In genomic region chr6:143958839-143959399, GRCh38 we compare ENCODE assay signal across 1 cellular context.
TF ChIP-seq lines count a peak whose summit lies in the region.

No MANE protein-coding gene starts in this region.

TF ChIP-seq in HepG2, 621 proteins besides CTCF, POLR2A, EP300 and RAD21:
- no peak for TF ChIP-seq ZNF879 (CRISPR knock-in tag; IDR thresholded peaks at IDR 0.05)
- TF ChIP-seq TOPORS (CRISPR knock-in tag; IDR thresholded peaks at IDR 0.05) = no peak
- no peak for TF ChIP-seq ZBTB39 (CRISPR knock-in tag; IDR thresholded peaks at IDR 0.05)
- no peak for TF ChIP-seq KMT2A (CRISPR knock-in tag; IDR thresholded peaks at IDR 0.05)
- TF ChIP-seq ELF4 (CRISPR knock-in tag; IDR thresholded peaks at IDR 0.05; ENCODE audit: borderline replicate concordance) = no peak
- no peak for TF ChIP-seq ZNF501 (CRISPR knock-in tag; IDR thresholded peaks at IDR 0.05)
- no peak for TF ChIP-seq BATF2 (CRISPR knock-in tag; IDR thresholded peaks at IDR 0.05)
- TF ChIP-seq, protein P1, sequence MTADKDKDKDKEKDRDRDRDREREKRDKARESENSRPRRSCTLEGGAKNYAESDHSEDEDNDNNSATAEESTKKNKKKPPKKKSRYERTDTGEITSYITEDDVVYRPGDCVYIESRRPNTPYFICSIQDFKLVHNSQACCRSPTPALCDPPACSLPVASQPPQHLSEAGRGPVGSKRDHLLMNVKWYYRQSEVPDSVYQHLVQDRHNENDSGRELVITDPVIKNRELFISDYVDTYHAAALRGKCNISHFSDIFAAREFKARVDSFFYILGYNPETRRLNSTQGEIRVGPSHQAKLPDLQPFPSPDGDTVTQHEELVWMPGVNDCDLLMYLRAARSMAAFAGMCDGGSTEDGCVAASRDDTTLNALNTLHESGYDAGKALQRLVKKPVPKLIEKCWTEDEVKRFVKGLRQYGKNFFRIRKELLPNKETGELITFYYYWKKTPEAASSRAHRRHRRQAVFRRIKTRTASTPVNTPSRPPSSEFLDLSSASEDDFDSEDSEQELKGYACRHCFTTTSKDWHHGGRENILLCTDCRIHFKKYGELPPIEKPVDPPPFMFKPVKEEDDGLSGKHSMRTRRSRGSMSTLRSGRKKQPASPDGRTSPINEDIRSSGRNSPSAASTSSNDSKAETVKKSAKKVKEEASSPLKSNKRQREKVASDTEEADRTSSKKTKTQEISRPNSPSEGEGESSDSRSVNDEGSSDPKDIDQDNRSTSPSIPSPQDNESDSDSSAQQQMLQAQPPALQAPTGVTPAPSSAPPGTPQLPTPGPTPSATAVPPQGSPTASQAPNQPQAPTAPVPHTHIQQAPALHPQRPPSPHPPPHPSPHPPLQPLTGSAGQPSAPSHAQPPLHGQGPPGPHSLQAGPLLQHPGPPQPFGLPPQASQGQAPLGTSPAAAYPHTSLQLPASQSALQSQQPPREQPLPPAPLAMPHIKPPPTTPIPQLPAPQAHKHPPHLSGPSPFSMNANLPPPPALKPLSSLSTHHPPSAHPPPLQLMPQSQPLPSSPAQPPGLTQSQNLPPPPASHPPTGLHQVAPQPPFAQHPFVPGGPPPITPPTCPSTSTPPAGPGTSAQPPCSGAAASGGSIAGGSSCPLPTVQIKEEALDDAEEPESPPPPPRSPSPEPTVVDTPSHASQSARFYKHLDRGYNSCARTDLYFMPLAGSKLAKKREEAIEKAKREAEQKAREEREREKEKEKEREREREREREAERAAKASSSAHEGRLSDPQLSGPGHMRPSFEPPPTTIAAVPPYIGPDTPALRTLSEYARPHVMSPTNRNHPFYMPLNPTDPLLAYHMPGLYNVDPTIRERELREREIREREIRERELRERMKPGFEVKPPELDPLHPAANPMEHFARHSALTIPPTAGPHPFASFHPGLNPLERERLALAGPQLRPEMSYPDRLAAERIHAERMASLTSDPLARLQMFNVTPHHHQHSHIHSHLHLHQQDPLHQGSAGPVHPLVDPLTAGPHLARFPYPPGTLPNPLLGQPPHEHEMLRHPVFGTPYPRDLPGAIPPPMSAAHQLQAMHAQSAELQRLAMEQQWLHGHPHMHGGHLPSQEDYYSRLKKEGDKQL (CRISPR knock-in tag; IDR thresholded peaks at IDR 0.05; ENCODE audit: low read depth) = no peak
- no peak for TF ChIP-seq NCOA1 (CRISPR knock-in tag; IDR thresholded peaks at IDR 0.05)
- TF ChIP-seq PAWR (CRISPR knock-in tag; IDR thresholded peaks at IDR 0.05; ENCODE audit: borderline replicate concordance) = no peak
- TF ChIP-seq, protein P2, sequence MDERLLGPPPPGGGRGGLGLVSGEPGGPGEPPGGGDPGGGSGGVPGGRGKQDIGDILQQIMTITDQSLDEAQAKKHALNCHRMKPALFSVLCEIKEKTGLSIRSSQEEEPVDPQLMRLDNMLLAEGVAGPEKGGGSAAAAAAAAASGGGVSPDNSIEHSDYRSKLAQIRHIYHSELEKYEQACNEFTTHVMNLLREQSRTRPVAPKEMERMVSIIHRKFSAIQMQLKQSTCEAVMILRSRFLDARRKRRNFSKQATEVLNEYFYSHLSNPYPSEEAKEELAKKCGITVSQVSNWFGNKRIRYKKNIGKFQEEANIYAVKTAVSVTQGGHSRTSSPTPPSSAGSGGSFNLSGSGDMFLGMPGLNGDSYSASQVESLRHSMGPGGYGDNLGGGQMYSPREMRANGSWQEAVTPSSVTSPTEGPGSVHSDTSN (CRISPR knock-in tag; IDR thresholded peaks at IDR 0.05) = no peak
- TF ChIP-seq ZNF556 (CRISPR knock-in tag; IDR thresholded peaks at IDR 0.05; ENCODE audit: borderline replicate concordance) = no peak
- TF ChIP-seq ZNF44 (CRISPR knock-in tag; IDR thresholded peaks at IDR 0.05) = no peak
- TF ChIP-seq CREM (IDR thresholded peaks at IDR 0.05) = no peak
- no peak for TF ChIP-seq CREM (CRISPR knock-in tag; IDR thresholded peaks at IDR 0.05)
- no peak for TF ChIP-seq MIXL1 (CRISPR knock-in tag; IDR thresholded peaks at IDR 0.05)
- TF ChIP-seq IRF1 (CRISPR knock-in tag; IDR thresholded peaks at IDR 0.05; ENCODE audit: low read depth) = no peak
- TF ChIP-seq ZNF713 (CRISPR knock-in tag; IDR thresholded peaks at IDR 0.05) = no peak
- TF ChIP-seq ISL2 (CRISPR knock-in tag; IDR thresholded peaks at IDR 0.05) = no peak
- TF ChIP-seq ZNF512B (CRISPR knock-in tag; IDR thresholded peaks at IDR 0.05; ENCODE audit: borderline replicate concordance) = no peak
- TF ChIP-seq ZNF335 (CRISPR knock-in tag; IDR thresholded peaks at IDR 0.05) = no peak
